In the genomic region with DNA sequence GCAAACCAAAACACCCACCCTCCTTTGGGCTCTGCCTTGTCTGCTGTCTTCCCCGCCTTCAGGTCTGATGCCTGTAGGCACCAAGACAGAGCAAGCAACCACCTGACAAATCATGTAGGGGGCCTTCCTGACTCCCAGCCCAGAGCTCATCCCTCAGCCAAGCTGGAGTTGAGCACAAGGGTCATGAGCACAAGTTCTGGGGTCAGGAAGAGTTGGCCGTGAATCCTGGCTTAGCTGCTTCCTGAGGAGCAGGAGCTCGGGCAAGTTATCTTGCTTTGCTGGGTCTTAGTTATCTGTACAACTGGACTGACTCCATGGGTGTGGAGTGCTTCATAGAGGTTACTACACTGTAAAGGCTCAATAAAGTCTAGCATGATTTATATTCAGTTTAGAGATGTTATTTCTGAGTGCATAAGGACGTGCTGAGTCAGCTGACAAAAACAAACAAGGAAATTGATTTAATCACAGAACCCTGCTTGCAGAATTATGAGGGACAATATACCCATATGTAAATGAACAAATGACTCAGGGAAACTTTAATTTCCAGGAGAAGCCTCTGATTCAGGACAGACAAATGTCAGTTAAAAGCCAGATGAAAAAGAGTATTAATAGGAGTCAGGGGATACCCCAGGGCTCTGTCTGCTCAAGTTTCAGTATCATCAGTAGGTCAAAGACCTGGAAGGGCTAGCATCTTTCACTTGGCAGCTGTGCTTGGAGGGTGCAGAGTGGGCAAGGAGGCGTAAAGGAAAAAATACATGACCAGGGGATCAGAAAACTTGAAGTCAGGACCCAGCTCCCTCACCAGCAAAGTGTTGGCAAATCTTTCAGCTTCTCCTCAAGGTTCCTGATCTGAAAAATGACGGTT, we compare ENCODE assay signal across 1 cellular context.
TF ChIP-seq lines count a peak whose summit lies in the region.

No MANE protein-coding gene starts in this region.

TF ChIP-seq in HEK293, 187 proteins besides CTCF, POLR2A, EP300 and RAD21 (continued from another document):
- TF ChIP-seq, protein P1, sequence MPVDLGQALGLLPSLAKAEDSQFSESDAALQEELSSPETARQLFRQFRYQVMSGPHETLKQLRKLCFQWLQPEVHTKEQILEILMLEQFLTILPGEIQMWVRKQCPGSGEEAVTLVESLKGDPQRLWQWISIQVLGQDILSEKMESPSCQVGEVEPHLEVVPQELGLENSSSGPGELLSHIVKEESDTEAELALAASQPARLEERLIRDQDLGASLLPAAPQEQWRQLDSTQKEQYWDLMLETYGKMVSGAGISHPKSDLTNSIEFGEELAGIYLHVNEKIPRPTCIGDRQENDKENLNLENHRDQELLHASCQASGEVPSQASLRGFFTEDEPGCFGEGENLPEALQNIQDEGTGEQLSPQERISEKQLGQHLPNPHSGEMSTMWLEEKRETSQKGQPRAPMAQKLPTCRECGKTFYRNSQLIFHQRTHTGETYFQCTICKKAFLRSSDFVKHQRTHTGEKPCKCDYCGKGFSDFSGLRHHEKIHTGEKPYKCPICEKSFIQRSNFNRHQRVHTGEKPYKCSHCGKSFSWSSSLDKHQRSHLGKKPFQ (tag by site-specific recombination; IDR thresholded peaks at IDR 0.05), result no peak
- TF ChIP-seq ZNF404 (tag by site-specific recombination; IDR thresholded peaks at IDR 0.05) (no peak), ZNF311 (tag by site-specific recombination; IDR thresholded peaks at IDR 0.05; ENCODE audit: borderline replicate concordance) (no peak), IKZF3 (tag by site-specific recombination; IDR thresholded peaks at IDR 0.05) (0 out of 2 replicates have a peak, but pooled peaks have one; percentile 37), ZNF350 (tag by site-specific recombination; IDR thresholded peaks at IDR 0.05) (no peak), KLF10 (tag by site-specific recombination; IDR thresholded peaks at IDR 0.05) (0 out of 2 replicates have a peak, but pooled peaks have one; percentile 14), ZNF248 (tag by site-specific recombination; IDR thresholded peaks at IDR 0.05) (no peak), ZIC2 (tag by site-specific recombination; IDR thresholded peaks at IDR 0.05) (peak; percentile 32; the same call in 1 of the 2 replicates), FEZF1 (tag by site-specific recombination; IDR thresholded peaks at IDR 0.05) (peak; percentile 52), MYNN (tag by site-specific recombination; IDR thresholded peaks at IDR 0.05; ENCODE audit: borderline replicate concordance) (no peak), ZNF146 (tag by site-specific recombination; IDR thresholded peaks at IDR 0.05) (no peak), ZSCAN23 (tag by site-specific recombination; IDR thresholded peaks at IDR 0.05) (no peak), KLF8 (tag by site-specific recombination; IDR thresholded peaks at IDR 0.05) (no peak), OSR2 (tag by site-specific recombination; IDR thresholded peaks at IDR 0.05) (peak; percentile 59), ZNF558 (tag by site-specific recombination; IDR thresholded peaks at IDR 0.05) (no peak), ZNF843 (tag by site-specific recombination; IDR thresholded peaks at IDR 0.05) (0 out of 2 replicates have a peak, but pooled peaks have one; percentile 26), ZNF133 (tag by site-specific recombination; IDR thresholded peaks at IDR 0.05) (no peak), GLIS1 (tag by site-specific recombination; IDR thresholded peaks at IDR 0.05) (peak; percentile 12; the same call in 1 of the 2 replicates), ZNF610 (tag by site-specific recombination; IDR thresholded peaks at IDR 0.05; ENCODE audit: borderline replicate concordance) (no peak), GFI1B (tag by site-specific recombination; IDR thresholded peaks at IDR 0.05) (peak; percentile 55; the same call in 1 of the 2 replicates), YY2 (tag by site-specific recombination; IDR thresholded peaks at IDR 0.05) (no peak), SP7 (tag by site-specific recombination; IDR thresholded peaks at IDR 0.05) (0 out of 2 replicates have a peak, but pooled peaks have one; percentile 19), ZSCAN30 (tag by site-specific recombination; IDR thresholded peaks at IDR 0.05) (no peak), ZFP41 (tag by site-specific recombination; IDR thresholded peaks at IDR 0.05; ENCODE audit: borderline replicate concordance) (no peak)
- TF ChIP-seq, protein P2, sequence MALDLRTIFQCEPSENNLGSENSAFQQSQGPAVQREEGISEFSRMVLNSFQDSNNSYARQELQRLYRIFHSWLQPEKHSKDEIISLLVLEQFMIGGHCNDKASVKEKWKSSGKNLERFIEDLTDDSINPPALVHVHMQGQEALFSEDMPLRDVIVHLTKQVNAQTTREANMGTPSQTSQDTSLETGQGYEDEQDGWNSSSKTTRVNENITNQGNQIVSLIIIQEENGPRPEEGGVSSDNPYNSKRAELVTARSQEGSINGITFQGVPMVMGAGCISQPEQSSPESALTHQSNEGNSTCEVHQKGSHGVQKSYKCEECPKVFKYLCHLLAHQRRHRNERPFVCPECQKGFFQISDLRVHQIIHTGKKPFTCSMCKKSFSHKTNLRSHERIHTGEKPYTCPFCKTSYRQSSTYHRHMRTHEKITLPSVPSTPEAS (tag by site-specific recombination; IDR thresholded peaks at IDR 0.05), result no peak
- TF ChIP-seq, protein P3, sequence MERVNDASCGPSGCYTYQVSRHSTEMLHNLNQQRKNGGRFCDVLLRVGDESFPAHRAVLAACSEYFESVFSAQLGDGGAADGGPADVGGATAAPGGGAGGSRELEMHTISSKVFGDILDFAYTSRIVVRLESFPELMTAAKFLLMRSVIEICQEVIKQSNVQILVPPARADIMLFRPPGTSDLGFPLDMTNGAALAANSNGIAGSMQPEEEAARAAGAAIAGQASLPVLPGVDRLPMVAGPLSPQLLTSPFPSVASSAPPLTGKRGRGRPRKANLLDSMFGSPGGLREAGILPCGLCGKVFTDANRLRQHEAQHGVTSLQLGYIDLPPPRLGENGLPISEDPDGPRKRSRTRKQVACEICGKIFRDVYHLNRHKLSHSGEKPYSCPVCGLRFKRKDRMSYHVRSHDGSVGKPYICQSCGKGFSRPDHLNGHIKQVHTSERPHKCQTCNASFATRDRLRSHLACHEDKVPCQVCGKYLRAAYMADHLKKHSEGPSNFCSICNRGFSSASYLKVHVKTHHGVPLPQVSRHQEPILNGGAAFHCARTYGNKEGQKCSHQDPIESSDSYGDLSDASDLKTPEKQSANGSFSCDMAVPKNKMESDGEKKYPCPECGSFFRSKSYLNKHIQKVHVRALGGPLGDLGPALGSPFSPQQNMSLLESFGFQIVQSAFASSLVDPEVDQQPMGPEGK (tag by site-specific recombination; IDR thresholded peaks at IDR 0.05), result no peak
- TF ChIP-seq, protein P4, sequence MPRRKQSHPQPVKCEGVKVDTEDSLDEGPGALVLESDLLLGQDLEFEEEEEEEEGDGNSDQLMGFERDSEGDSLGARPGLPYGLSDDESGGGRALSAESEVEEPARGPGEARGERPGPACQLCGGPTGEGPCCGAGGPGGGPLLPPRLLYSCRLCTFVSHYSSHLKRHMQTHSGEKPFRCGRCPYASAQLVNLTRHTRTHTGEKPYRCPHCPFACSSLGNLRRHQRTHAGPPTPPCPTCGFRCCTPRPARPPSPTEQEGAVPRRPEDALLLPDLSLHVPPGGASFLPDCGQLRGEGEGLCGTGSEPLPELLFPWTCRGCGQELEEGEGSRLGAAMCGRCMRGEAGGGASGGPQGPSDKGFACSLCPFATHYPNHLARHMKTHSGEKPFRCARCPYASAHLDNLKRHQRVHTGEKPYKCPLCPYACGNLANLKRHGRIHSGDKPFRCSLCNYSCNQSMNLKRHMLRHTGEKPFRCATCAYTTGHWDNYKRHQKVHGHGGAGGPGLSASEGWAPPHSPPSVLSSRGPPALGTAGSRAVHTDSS (tag by site-specific recombination; IDR thresholded peaks at IDR 0.05), result no peak
- TF ChIP-seq, protein P5, sequence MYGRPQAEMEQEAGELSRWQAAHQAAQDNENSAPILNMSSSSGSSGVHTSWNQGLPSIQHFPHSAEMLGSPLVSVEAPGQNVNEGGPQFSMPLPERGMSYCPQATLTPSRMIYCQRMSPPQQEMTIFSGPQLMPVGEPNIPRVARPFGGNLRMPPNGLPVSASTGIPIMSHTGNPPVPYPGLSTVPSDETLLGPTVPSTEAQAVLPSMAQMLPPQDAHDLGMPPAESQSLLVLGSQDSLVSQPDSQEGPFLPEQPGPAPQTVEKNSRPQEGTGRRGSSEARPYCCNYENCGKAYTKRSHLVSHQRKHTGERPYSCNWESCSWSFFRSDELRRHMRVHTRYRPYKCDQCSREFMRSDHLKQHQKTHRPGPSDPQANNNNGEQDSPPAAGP (tag by site-specific recombination; IDR thresholded peaks at IDR 0.05), result no peak
- TF ChIP-seq, protein P6, sequence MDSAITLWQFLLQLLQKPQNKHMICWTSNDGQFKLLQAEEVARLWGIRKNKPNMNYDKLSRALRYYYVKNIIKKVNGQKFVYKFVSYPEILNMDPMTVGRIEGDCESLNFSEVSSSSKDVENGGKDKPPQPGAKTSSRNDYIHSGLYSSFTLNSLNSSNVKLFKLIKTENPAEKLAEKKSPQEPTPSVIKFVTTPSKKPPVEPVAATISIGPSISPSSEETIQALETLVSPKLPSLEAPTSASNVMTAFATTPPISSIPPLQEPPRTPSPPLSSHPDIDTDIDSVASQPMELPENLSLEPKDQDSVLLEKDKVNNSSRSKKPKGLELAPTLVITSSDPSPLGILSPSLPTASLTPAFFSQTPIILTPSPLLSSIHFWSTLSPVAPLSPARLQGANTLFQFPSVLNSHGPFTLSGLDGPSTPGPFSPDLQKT (IDR thresholded peaks at IDR 0.05; ENCODE audit: borderline replicate concordance, low read depth, low read length), result no peak
- TF ChIP-seq, protein P7, sequence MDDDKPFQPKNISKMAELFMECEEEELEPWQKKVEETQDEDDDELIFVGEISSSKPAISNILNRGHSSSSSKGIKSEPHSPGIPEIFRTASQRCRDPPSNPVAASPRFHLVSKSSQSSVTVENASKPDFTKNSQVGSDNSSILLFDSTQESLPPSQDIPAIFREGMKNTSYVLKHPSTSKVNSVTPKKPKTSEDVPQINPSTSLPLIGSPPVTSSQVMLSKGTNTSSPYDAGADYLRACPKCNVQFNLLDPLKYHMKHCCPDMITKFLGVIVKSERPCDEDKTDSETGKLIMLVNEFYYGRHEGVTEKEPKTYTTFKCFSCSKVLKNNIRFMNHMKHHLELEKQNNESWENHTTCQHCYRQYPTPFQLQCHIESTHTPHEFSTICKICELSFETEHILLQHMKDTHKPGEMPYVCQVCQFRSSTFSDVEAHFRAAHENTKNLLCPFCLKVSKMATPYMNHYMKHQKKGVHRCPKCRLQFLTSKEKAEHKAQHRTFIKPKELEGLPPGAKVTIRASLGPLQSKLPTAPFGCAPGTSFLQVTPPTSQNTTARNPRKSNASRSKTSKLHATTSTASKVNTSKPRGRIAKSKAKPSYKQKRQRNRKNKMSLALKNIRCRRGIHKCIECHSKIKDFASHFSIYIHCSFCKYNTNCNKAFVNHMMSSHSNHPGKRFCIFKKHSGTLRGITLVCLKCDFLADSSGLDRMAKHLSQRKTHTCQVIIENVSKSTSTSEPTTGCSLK (tag by site-specific recombination; IDR thresholded peaks at IDR 0.05), result no peak
- TF ChIP-seq, protein P8, sequence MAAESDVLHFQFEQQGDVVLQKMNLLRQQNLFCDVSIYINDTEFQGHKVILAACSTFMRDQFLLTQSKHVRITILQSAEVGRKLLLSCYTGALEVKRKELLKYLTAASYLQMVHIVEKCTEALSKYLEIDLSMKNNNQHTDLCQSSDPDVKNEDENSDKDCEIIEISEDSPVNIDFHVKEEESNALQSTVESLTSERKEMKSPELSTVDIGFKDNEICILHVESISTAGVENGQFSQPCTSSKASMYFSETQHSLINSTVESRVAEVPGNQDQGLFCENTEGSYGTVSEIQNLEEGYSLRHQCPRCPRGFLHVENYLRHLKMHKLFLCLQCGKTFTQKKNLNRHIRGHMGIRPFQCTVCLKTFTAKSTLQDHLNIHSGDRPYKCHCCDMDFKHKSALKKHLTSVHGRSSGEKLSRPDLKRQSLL (tag by site-specific recombination; IDR thresholded peaks at IDR 0.05), result no peak
